1 cellular context compared by ENCODE assay signal in genomic region chr2:20578895-20579825, GRCh38.
TF ChIP-seq lines count a peak whose summit lies in the region.

No MANE protein-coding gene starts in this region.

TF ChIP-seq in K562, 482 proteins besides CTCF, POLR2A, EP300 and RAD21 (continued from another document and continues in another):
- TF ChIP-seq, protein P1, sequence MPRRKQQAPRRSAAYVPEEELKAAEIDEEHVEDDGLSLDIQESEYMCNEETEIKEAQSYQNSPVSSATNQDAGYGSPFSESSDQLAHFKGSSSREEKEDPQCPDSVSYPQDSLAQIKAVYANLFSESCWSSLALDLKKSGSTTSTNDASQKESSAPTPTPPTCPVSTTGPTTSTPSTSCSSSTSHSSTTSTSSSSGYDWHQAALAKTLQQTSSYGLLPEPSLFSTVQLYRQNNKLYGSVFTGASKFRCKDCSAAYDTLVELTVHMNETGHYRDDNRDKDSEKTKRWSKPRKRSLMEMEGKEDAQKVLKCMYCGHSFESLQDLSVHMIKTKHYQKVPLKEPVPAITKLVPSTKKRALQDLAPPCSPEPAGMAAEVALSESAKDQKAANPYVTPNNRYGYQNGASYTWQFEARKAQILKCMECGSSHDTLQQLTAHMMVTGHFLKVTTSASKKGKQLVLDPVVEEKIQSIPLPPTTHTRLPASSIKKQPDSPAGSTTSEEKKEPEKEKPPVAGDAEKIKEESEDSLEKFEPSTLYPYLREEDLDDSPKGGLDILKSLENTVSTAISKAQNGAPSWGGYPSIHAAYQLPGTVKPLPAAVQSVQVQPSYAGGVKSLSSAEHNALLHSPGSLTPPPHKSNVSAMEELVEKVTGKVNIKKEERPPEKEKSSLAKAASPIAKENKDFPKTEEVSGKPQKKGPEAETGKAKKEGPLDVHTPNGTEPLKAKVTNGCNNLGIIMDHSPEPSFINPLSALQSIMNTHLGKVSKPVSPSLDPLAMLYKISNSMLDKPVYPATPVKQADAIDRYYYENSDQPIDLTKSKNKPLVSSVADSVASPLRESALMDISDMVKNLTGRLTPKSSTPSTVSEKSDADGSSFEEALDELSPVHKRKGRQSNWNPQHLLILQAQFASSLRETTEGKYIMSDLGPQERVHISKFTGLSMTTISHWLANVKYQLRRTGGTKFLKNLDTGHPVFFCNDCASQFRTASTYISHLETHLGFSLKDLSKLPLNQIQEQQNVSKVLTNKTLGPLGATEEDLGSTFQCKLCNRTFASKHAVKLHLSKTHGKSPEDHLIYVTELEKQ (CRISPR knock-in tag; IDR thresholded peaks at IDR 0.05), result no peak
- TF ChIP-seq HNRNPLL (IDR thresholded peaks at IDR 0.05; ENCODE audit: low read depth, low read length, poor library complexity, severe bottlenecking), result no peak
- no peak for TF ChIP-seq ZC3H8 (IDR thresholded peaks at IDR 0.05)
- 0 out of 2 replicates have a peak, but pooled peaks have one; percentile 27 for TF ChIP-seq LCOR (CRISPR knock-in tag; IDR thresholded peaks at IDR 0.05)
- TF ChIP-seq TEAD2 (tag; IDR thresholded peaks at IDR 0.05), result no peak
- TF ChIP-seq RFX7 (CRISPR knock-in tag; IDR thresholded peaks at IDR 0.05), result no peak
- no peak for TF ChIP-seq CBX1 (IDR thresholded peaks at IDR 0.05; ENCODE audit: low read depth)
- TF ChIP-seq HNRNPUL1 (IDR thresholded peaks at IDR 0.05; ENCODE audit: low read length), result no peak
- TF ChIP-seq, protein P2, sequence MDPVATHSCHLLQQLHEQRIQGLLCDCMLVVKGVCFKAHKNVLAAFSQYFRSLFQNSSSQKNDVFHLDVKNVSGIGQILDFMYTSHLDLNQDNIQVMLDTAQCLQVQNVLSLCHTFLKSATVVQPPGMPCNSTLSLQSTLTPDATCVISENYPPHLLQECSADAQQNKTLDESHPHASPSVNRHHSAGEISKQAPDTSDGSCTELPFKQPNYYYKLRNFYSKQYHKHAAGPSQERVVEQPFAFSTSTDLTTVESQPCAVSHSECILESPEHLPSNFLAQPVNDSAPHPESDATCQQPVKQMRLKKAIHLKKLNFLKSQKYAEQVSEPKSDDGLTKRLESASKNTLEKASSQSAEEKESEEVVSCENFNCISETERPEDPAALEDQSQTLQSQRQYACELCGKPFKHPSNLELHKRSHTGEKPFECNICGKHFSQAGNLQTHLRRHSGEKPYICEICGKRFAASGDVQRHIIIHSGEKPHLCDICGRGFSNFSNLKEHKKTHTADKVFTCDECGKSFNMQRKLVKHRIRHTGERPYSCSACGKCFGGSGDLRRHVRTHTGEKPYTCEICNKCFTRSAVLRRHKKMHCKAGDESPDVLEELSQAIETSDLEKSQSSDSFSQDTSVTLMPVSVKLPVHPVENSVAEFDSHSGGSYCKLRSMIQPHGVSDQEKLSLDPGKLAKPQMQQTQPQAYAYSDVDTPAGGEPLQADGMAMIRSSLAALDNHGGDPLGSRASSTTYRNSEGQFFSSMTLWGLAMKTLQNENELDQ (CRISPR knock-in tag; IDR thresholded peaks at IDR 0.05; ENCODE audit: borderline replicate concordance), result no peak
- TF ChIP-seq MTA1 (IDR thresholded peaks at IDR 0.05; ENCODE audit: borderline replicate concordance), result no peak
- peak; percentile 68 for TF ChIP-seq HINFP (tag; conservative IDR thresholded peaks at IDR 0.05; ENCODE audit: low read depth)
- no peak for TF ChIP-seq U2AF1 (optimal IDR thresholded peaks at IDR 0.05; ENCODE audit: low read depth, low read length)
- no peak for TF ChIP-seq ZNF232 (CRISPR knock-in tag; IDR thresholded peaks at IDR 0.05)
- TF ChIP-seq ZNF431 (CRISPR knock-in tag; IDR thresholded peaks at IDR 0.05), result peak; percentile 63; the same call in 1 of the 2 replicates
- TF ChIP-seq IFI16 (CRISPR knock-in tag; IDR thresholded peaks at IDR 0.05), result no peak
- no peak for TF ChIP-seq SIN3A (IDR thresholded peaks at IDR 0.05; ENCODE audit: borderline replicate concordance in 2 of 2, control insufficient read depth in 1 of 2, low read depth in 2 of 2, low read length in 2 of 2)
- TF ChIP-seq TFAM (CRISPR knock-in tag; conservative IDR thresholded peaks at IDR 0.05), result no peak
- peak; percentile 85 for TF ChIP-seq ZBTB7A (IDR thresholded peaks at IDR 0.05; ENCODE audit: borderline replicate concordance, control insufficient read depth, low read depth, low read length)
- TF ChIP-seq ZNF311 (CRISPR knock-in tag; IDR thresholded peaks at IDR 0.05), result peak; percentile 66
- TF ChIP-seq SMARCC2 (IDR thresholded peaks at IDR 0.05; ENCODE audit: low read depth), result peak; percentile 88
- TF ChIP-seq, protein P3, sequence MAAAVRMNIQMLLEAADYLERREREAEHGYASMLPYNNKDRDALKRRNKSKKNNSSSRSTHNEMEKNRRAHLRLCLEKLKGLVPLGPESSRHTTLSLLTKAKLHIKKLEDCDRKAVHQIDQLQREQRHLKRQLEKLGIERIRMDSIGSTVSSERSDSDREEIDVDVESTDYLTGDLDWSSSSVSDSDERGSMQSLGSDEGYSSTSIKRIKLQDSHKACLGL (CRISPR knock-in tag; IDR thresholded peaks at IDR 0.05; ENCODE audit: borderline replicate concordance, poor library complexity, severe bottlenecking), result no peak
- no peak; the same call in 1 of the 2 replicates for TF ChIP-seq HIVEP1 (CRISPR knock-in tag; IDR thresholded peaks at IDR 0.05)
- no peak for TF ChIP-seq ADNP (tag; IDR thresholded peaks at IDR 0.05)
- no peak for TF ChIP-seq ASH1L (IDR thresholded peaks at IDR 0.05; ENCODE audit: borderline replicate concordance, low read depth, partially characterized antibody)
- TF ChIP-seq, protein P4, sequence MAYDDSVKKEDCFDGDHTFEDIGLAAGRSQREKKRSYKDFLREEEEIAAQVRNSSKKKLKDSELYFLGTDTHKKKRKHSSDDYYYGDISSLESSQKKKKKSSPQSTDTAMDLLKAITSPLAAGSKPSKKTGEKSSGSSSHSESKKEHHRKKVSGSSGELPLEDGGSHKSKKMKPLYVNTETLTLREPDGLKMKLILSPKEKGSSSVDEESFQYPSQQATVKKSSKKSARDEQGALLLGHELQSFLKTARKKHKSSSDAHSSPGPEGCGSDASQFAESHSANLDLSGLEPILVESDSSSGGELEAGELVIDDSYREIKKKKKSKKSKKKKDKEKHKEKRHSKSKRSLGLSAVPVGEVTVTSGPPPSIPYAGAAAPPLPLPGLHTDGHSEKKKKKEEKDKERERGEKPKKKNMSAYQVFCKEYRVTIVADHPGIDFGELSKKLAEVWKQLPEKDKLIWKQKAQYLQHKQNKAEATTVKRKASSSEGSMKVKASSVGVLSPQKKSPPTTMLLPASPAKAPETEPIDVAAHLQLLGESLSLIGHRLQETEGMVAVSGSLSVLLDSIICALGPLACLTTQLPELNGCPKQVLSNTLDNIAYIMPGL (CRISPR knock-in tag; IDR thresholded peaks at IDR 0.05), result no peak
- no peak for TF ChIP-seq CGGBP1 (CRISPR knock-in tag; IDR thresholded peaks at IDR 0.05)
- no peak for TF ChIP-seq SLC30A9 (CRISPR knock-in tag; IDR thresholded peaks at IDR 0.05)
- peak; percentile 76 for TF ChIP-seq FOS (IDR thresholded peaks at IDR 0.05; ENCODE audit: extremely low read depth, insufficient read length)
- TF ChIP-seq ZNF75A (CRISPR knock-in tag; IDR thresholded peaks at IDR 0.05), result no peak
- TF ChIP-seq ZNF644 (tag; IDR thresholded peaks at IDR 0.05; ENCODE audit: low read depth), result peak; percentile 88
- TF ChIP-seq BCL6 (CRISPR knock-in tag; IDR thresholded peaks at IDR 0.05), result peak; percentile 62
- TF ChIP-seq FOXA1 (IDR thresholded peaks at IDR 0.05; ENCODE audit: borderline replicate concordance), result no peak
- TF ChIP-seq HES1 (IDR thresholded peaks at IDR 0.05; ENCODE audit: low read depth), result 0 out of 2 replicates have a peak, but pooled peaks have one; percentile 34
- TF ChIP-seq, protein P5, sequence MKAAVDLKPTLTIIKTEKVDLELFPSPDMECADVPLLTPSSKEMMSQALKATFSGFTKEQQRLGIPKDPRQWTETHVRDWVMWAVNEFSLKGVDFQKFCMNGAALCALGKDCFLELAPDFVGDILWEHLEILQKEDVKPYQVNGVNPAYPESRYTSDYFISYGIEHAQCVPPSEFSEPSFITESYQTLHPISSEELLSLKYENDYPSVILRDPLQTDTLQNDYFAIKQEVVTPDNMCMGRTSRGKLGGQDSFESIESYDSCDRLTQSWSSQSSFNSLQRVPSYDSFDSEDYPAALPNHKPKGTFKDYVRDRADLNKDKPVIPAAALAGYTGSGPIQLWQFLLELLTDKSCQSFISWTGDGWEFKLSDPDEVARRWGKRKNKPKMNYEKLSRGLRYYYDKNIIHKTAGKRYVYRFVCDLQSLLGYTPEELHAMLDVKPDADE (conservative IDR thresholded peaks at IDR 0.05; ENCODE audit: control insufficient read depth, low read depth, low read length), result no peak
- peak; percentile 99 for TF ChIP-seq SMAD4 (CRISPR knock-in tag; conservative IDR thresholded peaks at IDR 0.05)
- TF ChIP-seq TGIF2 (CRISPR knock-in tag; IDR thresholded peaks at IDR 0.05), result no peak
- TF ChIP-seq ZNF592 (IDR thresholded peaks at IDR 0.05), result peak; percentile 99
- TF ChIP-seq ESRRB (CRISPR knock-in tag; IDR thresholded peaks at IDR 0.05; ENCODE audit: borderline replicate concordance), result no peak
- TF ChIP-seq RBM14 (IDR thresholded peaks at IDR 0.05; ENCODE audit: borderline replicate concordance, insufficient read depth, low read depth, low read length), result no peak
- peak; percentile 39; the same call in 1 of the 2 replicates for TF ChIP-seq KLF1 (tag; IDR thresholded peaks at IDR 0.05)
- TF ChIP-seq, protein P6, sequence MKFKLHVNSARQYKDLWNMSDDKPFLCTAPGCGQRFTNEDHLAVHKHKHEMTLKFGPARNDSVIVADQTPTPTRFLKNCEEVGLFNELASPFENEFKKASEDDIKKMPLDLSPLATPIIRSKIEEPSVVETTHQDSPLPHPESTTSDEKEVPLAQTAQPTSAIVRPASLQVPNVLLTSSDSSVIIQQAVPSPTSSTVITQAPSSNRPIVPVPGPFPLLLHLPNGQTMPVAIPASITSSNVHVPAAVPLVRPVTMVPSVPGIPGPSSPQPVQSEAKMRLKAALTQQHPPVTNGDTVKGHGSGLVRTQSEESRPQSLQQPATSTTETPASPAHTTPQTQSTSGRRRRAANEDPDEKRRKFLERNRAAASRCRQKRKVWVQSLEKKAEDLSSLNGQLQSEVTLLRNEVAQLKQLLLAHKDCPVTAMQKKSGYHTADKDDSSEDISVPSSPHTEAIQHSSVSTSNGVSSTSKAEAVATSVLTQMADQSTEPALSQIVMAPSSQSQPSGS (CRISPR knock-in tag; IDR thresholded peaks at IDR 0.05), result peak; percentile 93
- no peak for TF ChIP-seq PREB (CRISPR knock-in tag; IDR thresholded peaks at IDR 0.05)
- TF ChIP-seq ERF (CRISPR knock-in tag; IDR thresholded peaks at IDR 0.05), result 0 out of 2 replicates have a peak, but pooled peaks have one; percentile 47
- no peak; the same call in 1 of the 2 replicates for TF ChIP-seq ZNF23 (CRISPR knock-in tag; IDR thresholded peaks at IDR 0.05)
- no peak for TF ChIP-seq ZNF146 (CRISPR knock-in tag; IDR thresholded peaks at IDR 0.05; ENCODE audit: unreplicated experiment)
- no peak for TF ChIP-seq FOXJ3 (CRISPR knock-in tag; IDR thresholded peaks at IDR 0.05)
- no peak for TF ChIP-seq HNRNPK (IDR thresholded peaks at IDR 0.05; ENCODE audit: low read depth, low read length, poor library complexity, severe bottlenecking)
- TF ChIP-seq SAP30 (IDR thresholded peaks at IDR 0.05; ENCODE audit: borderline replicate concordance, insufficient read depth, low read depth, low read length, poor library complexity, severe bottlenecking), result no peak
